Comparison of ENCODE assay signal across 11 cellular contexts in genomic region chr5:109743041-109743531, GRCh38. TPM values are rescaled to one million over a fixed set of nuclear protein-coding genes. Genes with fewer than 3 reads are reported as not detected.
DNase-seq lines count a peak whose midpoint lies in the region; ATAC-seq and TF ChIP-seq lines count a peak whose summit lies in the region.
"Had no signal": no experiment of that assay in that cellular context is flagged by ENCODE, and none has a peak within 500 bp of the region (broad histone marks: within the 10 kb centered on the region; RNA-seq: fewer than 3 reads in every experiment).

No MANE protein-coding gene starts in this region.

- H3K4me3 ChIP-seq in A673 (ENCODE audit: low read depth, low read length, poor library complexity, severe bottlenecking) = no peak overlapping the region
- H3K4me3 ChIP-seq in HUES64 (ENCODE audit: low read length) = no peak overlapping the region
- H3K4me3 ChIP-seq in brain microvascular endothelial cell (ENCODE audit: low read depth, low read length) = no peak overlapping the region
- H3K4me3 ChIP-seq in mesenchymal stem cell (ENCODE audit: insufficient read depth in 1 of 2, low read depth in 1 of 2, low read length in 2 of 2) = no peak overlapping the region

- H3K4me1 ChIP-seq in A673 (ENCODE audit: insufficient read depth, low read length, poor library complexity, severe bottlenecking) = peaks cover 59% of the 10 kb centered on the region
- H3K4me1 ChIP-seq in HUES64 (ENCODE audit: insufficient read depth, low read length) = peaks cover 71% of the 10 kb centered on the region
- H3K4me1 ChIP-seq in mesenchymal stem cell (ENCODE audit: control insufficient read depth, insufficient read depth, low read depth, low read length) = peaks cover 7% of the 10 kb centered on the region

- BruUV-seq in A673 (replicated peaks; lab: Mats Ljungman, UMichigan) = no TSS peak

- no peak overlapping the region for H4K91ac ChIP-seq in mesenchymal stem cell (ENCODE audit: low read length)

- H3K23ac ChIP-seq in mesenchymal stem cell (ENCODE audit: low read length in 2 of 2) = no peak overlapping the region

- peak overlapping the region in 1 of 2 experiments; percentile 7 for H2BK12ac ChIP-seq in mesenchymal stem cell (ENCODE audit: low read length in 2 of 2)

- no peak for ATAC-seq in GM18907 (IDR thresholded peaks at IDR 0.05; ENCODE audit: unreplicated experiment)
- no peak for ATAC-seq in GM19395 (IDR thresholded peaks at IDR 0.05; ENCODE audit: unreplicated experiment)

- WGBS in HUES64 = 91% methylated on average over 5 of the region's 5 CpGs
- 80% methylated on average over 4 of the region's 5 CpGs for WGBS in mesenchymal stem cell

- peak overlapping the region; percentile 83 for H2BK5ac ChIP-seq in mesenchymal stem cell (ENCODE audit: low read depth, low read length, poor library complexity, severe bottlenecking)

- H3K27me3 ChIP-seq in A673 (replicated peaks; ENCODE audit: insufficient read depth, low read depth, low read length, poor library complexity) (no peaks in the 10 kb centered on the region), HUES64 (ENCODE audit: insufficient read depth, low read length) (no peaks in the 10 kb centered on the region), brain microvascular endothelial cell (replicated peaks) (no peaks in the 10 kb centered on the region), mesenchymal stem cell (ENCODE audit: control insufficient read depth in 1 of 2, insufficient read depth in 1 of 2, low read length in 2 of 2) (no peaks in the 10 kb centered on the region)

- H2AK5ac ChIP-seq in mesenchymal stem cell (ENCODE audit: low read length, severe bottlenecking) = peak overlapping the region; percentile 87

- intact Hi-C loops in A673 (cut with micrococcal nuclease; ENCODE audit: unreplicated experiment) = loop anchor here (5.0 kb wide), 1 partner anchor 131 kb away; no protein-coding TSS in a partner anchor

- H3K27ac ChIP-seq in A673 (ENCODE audit: low read depth, low read length, poor library complexity, severe bottlenecking) = peak overlapping the region; percentile 74
- peak overlapping the region; percentile 93 for H3K27ac ChIP-seq in HUES64 (ENCODE audit: low read depth, low read length)
- peak overlapping the region; percentile 88 for H3K27ac ChIP-seq in brain microvascular endothelial cell
- H3K27ac ChIP-seq in mesenchymal stem cell (ENCODE audit: low read length, poor library complexity, severe bottlenecking) = peak overlapping the region; percentile 91
- H3K27ac ChIP-seq: RWPE1 had no signal

- H2BK15ac ChIP-seq in mesenchymal stem cell (ENCODE audit: low read depth, poor library complexity, severe bottlenecking) = no peak overlapping the region

- CTCF ChIA-PET in A673 (lab: Charles Lee) = no interaction called here

- H3K9me3 ChIP-seq in A673 (ENCODE audit: low read depth, low read length, poor library complexity, severe bottlenecking) (no peaks in the 10 kb centered on the region), HUES64 (ENCODE audit: insufficient read depth, low read depth, low read length) (no peaks in the 10 kb centered on the region), mesenchymal stem cell (ENCODE audit: control insufficient read depth, low read length) (no peaks in the 10 kb centered on the region)

- H2BK120ac ChIP-seq in mesenchymal stem cell (ENCODE audit: low read depth, low read length) = peak overlapping the region; percentile 2

- H2AFZ ChIP-seq in mesenchymal stem cell (ENCODE audit: low read depth, low read length) = no peak overlapping the region

- H3K79me1 ChIP-seq in mesenchymal stem cell (replicated peaks; ENCODE audit: low read length, poor library complexity, severe bottlenecking) = no peaks in the 10 kb centered on the region

- H3K9ac ChIP-seq in HUES64 (ENCODE audit: low read depth, low read length) (peak overlapping the region; percentile 36; the same call in 1 of the 2 replicates), mesenchymal stem cell (ENCODE audit: low read length) (peak overlapping the region; percentile 38)

- H3K4ac ChIP-seq in mesenchymal stem cell (ENCODE audit: low read depth in 1 of 2, low read length in 2 of 2) = peak overlapping the region; percentile 19 to 44

- H3K4me2 ChIP-seq in mesenchymal stem cell (ENCODE audit: low read length, poor library complexity, severe bottlenecking) = no peak overlapping the region

- no peak overlapping the region for H3K14ac ChIP-seq in mesenchymal stem cell (ENCODE audit: low read length in 2 of 2)

- peak overlapping the region; percentile 27 for H4K8ac ChIP-seq in mesenchymal stem cell (ENCODE audit: low read length)

- TF ChIP-seq CTCF in A673 (conservative IDR thresholded peaks at IDR 0.05; ENCODE audit: low read depth, low read length) (no peak), brain microvascular endothelial cell (IDR thresholded peaks at IDR 0.05; ENCODE audit: low read depth, low read length, missing control alignments) (no peak)

- POLR2A ChIA-PET in A673 (lab: Charles Lee; ENCODE audit: low non-redundant PET) = no interaction called here

- in situ Hi-C loops in brain microvascular endothelial cell (cut with HindIII; ENCODE audit: low pct_ligation_motif_present, low sequenced_read_pairs) = no loop called here

- DNase-seq in A673 (ENCODE audit: low spot score) (no peak), brain microvascular endothelial cell (no peak), mesenchymal stem cell (peak; percentile 39), nucleus accumbens (lab: John Stamatoyannopoulos, UW) (no peak), mucosa of gallbladder (ENCODE audit: low spot score) (no peak)
- DNase-seq: activated naive CD4-positive, alpha-beta T cell; NCI-H2081 had no signal

- H3K36me3 ChIP-seq in A673 (ENCODE audit: insufficient read depth, low read length, poor library complexity, severe bottlenecking) (peaks cover 3% of the 10 kb centered on the region), HUES64 (ENCODE audit: insufficient read depth, low read length) (no peaks in the 10 kb centered on the region; the same call in 1 of the 2 replicates), brain microvascular endothelial cell (replicated peaks) (no peaks in the 10 kb centered on the region), mesenchymal stem cell (ENCODE audit: control insufficient read depth in 1 of 2, insufficient read depth in 2 of 2, low read depth in 1 of 2, low read length in 2 of 2) (no peaks in the 10 kb centered on the region)

- peak overlapping the region; percentile 7 to 11 for H3K18ac ChIP-seq in mesenchymal stem cell (ENCODE audit: low read depth in 1 of 2, low read length in 2 of 2)

RNA-seq across cellular contexts. Expression of gene MAN2A1, which starts 53.4 kb away (rescaled TPM):
- total RNA-seq in A673 (2021) (128 and 138 TPM in 2 replicates), mucosa of gallbladder (105 TPM)
- 44.5 TPM for polyA plus RNA-seq in HUES64 (2013, experiment 1 of 2)
- 49.3 TPM for polyA plus RNA-seq in HUES64 (2013, experiment 2 of 2)
- polyA plus RNA-seq in mesenchymal stem cell (2013, experiment 1 of 2) = 77.9 TPM
- 78.7 TPM for polyA plus RNA-seq in mesenchymal stem cell (2013, experiment 2 of 2)
